12 cellular contexts compared by ENCODE assay signal in the genomic region with DNA sequence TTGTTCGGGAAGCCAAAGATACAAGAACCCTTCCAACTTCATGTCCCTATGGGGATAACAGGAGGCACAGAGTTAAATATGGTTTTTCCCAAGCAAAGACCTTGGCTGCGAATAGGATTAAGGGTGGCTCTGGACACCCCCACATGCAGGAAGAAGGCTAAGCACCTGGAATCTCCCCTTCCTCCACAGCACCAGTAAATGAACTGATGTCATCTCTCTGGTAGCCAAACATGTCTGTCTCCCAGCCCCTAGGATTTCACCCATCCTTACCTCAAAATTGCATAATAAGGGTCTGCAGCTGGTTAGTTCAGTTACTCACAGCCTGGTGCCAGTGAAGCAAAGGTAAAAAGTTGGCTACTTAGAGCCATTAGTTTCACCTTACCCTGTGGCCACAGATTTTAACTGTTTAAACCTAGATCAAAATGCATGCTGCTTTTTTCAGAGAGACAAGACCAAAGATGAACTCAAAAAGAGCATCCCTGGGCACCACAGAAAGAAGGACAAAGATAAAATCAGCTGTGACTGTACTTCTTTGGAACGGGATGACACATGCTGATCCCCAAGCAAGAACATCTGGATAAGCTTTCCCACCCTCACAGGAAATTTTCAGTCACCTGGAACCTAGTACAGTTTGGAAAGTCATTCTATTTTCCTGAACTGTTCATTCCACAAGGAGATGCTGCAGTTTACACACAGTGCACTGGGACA.
DNase-seq lines count a peak whose midpoint lies in the region; ATAC-seq and TF ChIP-seq lines count a peak whose summit lies in the region.
"Had no signal": no experiment of that assay in that cellular context is flagged by ENCODE, and none has a peak within 500 bp of the region (broad histone marks: within the 10 kb centered on the region; RNA-seq: fewer than 3 reads in every experiment).

No MANE protein-coding gene starts in this region.

- no peaks in the 10 kb centered on the region for H3K9me3 ChIP-seq in mammary epithelial cell (replicated peaks; ENCODE audit: insufficient read depth, low read length)
- no peaks in the 10 kb centered on the region for H3K9me3 ChIP-seq in right lobe of liver
- H3K9me3 ChIP-seq in Peyer's patch, result no peaks in the 10 kb centered on the region

- H3K4me3 Mint-ChIP-seq in mesothelial cell of epicardium, result no peak overlapping the region
- H3K4me3 Mint-ChIP-seq: dendritic cell treated with granulocyte-macrophage colony-stimulating factor and Interleukin-4, amounts not matched to agents 40 ng/mL and 50 ng/mL, for 4 days had no signal

- ATAC-seq in GM19328 (IDR thresholded peaks at IDR 0.05; ENCODE audit: unreplicated experiment) (no peak), right lobe of liver (no peak)

- H3K4me2 ChIP-seq in mammary epithelial cell (ENCODE audit: insufficient read depth, low read depth, low read length), result peak overlapping the region; percentile 22

- no peaks in the 10 kb centered on the region for H3K9me3 Mint-ChIP-seq in mesothelial cell of epicardium
- H3K9me3 Mint-ChIP-seq: dendritic cell treated with granulocyte-macrophage colony-stimulating factor and Interleukin-4, amounts not matched to agents 40 ng/mL and 50 ng/mL, for 4 days had no signal

- no peaks in the 10 kb centered on the region for H3K79me2 ChIP-seq in mammary epithelial cell (ENCODE audit: insufficient read depth, low read length)

- BruUV-seq in mammary epithelial cell (replicated peaks; lab: Mats Ljungman, UMichigan), result no TSS peak

- no peak; the same call in 1 of the 2 replicates for TF ChIP-seq CTCF in AG10803 (conservative IDR thresholded peaks at IDR 0.05; ENCODE audit: low read length)
- no peak for TF ChIP-seq CTCF in mammary epithelial cell (conservative IDR thresholded peaks at IDR 0.05 in 1 of 2, IDR thresholded peaks at IDR 0.05 in 1 of 2; ENCODE audit: extremely low read depth in 1 of 2, insufficient read depth in 1 of 2, low read depth in 1 of 2, low read length in 2 of 2)
- no peak for TF ChIP-seq CTCF in mesothelial cell of epicardium (IDR thresholded peaks at IDR 0.05; ENCODE audit: unreplicated experiment)
- TF ChIP-seq CTCF in right lobe of liver (IDR thresholded peaks at IDR 0.05), result no peak
- TF ChIP-seq CTCF in Peyer's patch (IDR thresholded peaks at IDR 0.05), result no peak

- H3K27me3 Mint-ChIP-seq in mesothelial cell of epicardium (ENCODE audit: low read depth), result no peaks in the 10 kb centered on the region

- H3K36me3 Mint-ChIP-seq in mesothelial cell of epicardium, result peaks cover 10% of the 10 kb centered on the region

- peak; percentile 73 for DNase-seq in AG10803 (ENCODE audit: low read depth)
- peak; percentile 33 for DNase-seq in HCEC 1CT
- DNase-seq in mammary epithelial cell, result peak; percentile 87
- no peak for DNase-seq in mesothelial cell of epicardium (ENCODE audit: low spot score in 2 of 2, unreplicated experiment in 2 of 2)
- no peak for DNase-seq in right lobe of liver
- no peak for DNase-seq in NCI-H510A (lab: John Stamatoyannopoulos, UW)
- DNase-seq in Peyer's patch, result no peak
- DNase-seq: activated T-cell treated with anti-CD3 and anti-CD28 coated beads for 4 hours, Calu3, posterior cingulate gyrus had no signal

- CTCF ChIA-PET in mammary epithelial cell (lab: Charles Lee; ENCODE audit: low non-redundant PET), result no interaction called here

- H3K4me3 ChIP-seq in AG10803 (ENCODE audit: low read length), result no peak overlapping the region
- no peak overlapping the region for H3K4me3 ChIP-seq in mammary epithelial cell (replicated peaks in 1 of 3; ENCODE audit: insufficient read depth in 1 of 3, low read depth in 2 of 3, low read length in 3 of 3)
- H3K4me3 ChIP-seq in right lobe of liver, result no peak overlapping the region
- H3K4me3 ChIP-seq in Peyer's patch, result no peak overlapping the region

- no peaks in the 10 kb centered on the region for H4K20me1 ChIP-seq in mammary epithelial cell (ENCODE audit: insufficient read depth, low read length)

- H3K27ac ChIP-seq in mammary epithelial cell (ENCODE audit: insufficient read depth, low read depth, low read length) (peak overlapping the region; percentile 76), right lobe of liver (no peak overlapping the region), Peyer's patch (peak overlapping the region in 1 of 4 donors; percentile 72)

- H3K27me3 ChIP-seq in mammary epithelial cell (ENCODE audit: insufficient read depth, low read length), result no peaks in the 10 kb centered on the region
- H3K27me3 ChIP-seq in right lobe of liver, result no peaks in the 10 kb centered on the region
- H3K27me3 ChIP-seq in Peyer's patch, result no peaks in the 10 kb centered on the region

- no peaks in the 10 kb centered on the region for H3K36me3 ChIP-seq in mammary epithelial cell (ENCODE audit: insufficient read depth, low read length)
- H3K36me3 ChIP-seq in right lobe of liver, result no peaks in the 10 kb centered on the region
- H3K36me3 ChIP-seq in Peyer's patch, result no peaks in the 10 kb centered on the region

- dilution Hi-C loops in mammary epithelial cell (cut with HindIII; ENCODE audit: low sequenced_read_pairs), result no loop called here

- WGBS in mammary epithelial cell (ENCODE audit: low coverage, missing lambda C conversion rate), result 41% methylated on average over 3 of the region's 3 CpGs
- WGBS in right lobe of liver (ENCODE audit: insufficient coverage, low coverage, low lambda C conversion rate, missing lambda C conversion rate), result 80% methylated on average over 3 of the region's 3 CpGs

- H3K4me1 ChIP-seq in mammary epithelial cell (ENCODE audit: insufficient read depth, low read length), result peaks cover 43% of the 10 kb centered on the region
- no peaks in the 10 kb centered on the region for H3K4me1 ChIP-seq in right lobe of liver
- H3K4me1 ChIP-seq in Peyer's patch, result peaks cover 0 to 5% (median 0%) of the 10 kb centered on the region in 4 donors

- TF ChIP-seq POLR2A in right lobe of liver (IDR thresholded peaks at IDR 0.05), result no peak
- TF ChIP-seq POLR2A in Peyer's patch (IDR thresholded peaks at IDR 0.05), result no peak

- no peak overlapping the region for H3K9ac ChIP-seq in mammary epithelial cell (ENCODE audit: insufficient read depth, low read length)

- H3K27ac Mint-ChIP-seq in mesothelial cell of epicardium, result peak overlapping the region; percentile 82
- H3K27ac Mint-ChIP-seq: dendritic cell treated with granulocyte-macrophage colony-stimulating factor and Interleukin-4, amounts not matched to agents 40 ng/mL and 50 ng/mL, for 4 days had no signal

- no peak overlapping the region for H2AFZ ChIP-seq in mammary epithelial cell (ENCODE audit: low read depth, low read length)

- in situ Hi-C loops in mammary epithelial cell (cut with MboI; ENCODE audit: low sequenced_read_pairs in 2 of 2), result no loop called here

- intact Hi-C loops in mammary epithelial cell (cut with micrococcal nuclease) (loop anchor here (2.0 to 5.0 kb wide), 2 partner anchors 37 to 79 kb away; a partner anchor contains a TSS), right lobe of liver (cut with DNase I) (no loop called here)

- peaks cover 34% of the 10 kb centered on the region for H3K4me1 Mint-ChIP-seq in mesothelial cell of epicardium

Comparison
In these comparisons a context has a peak if more than half of its experiments do, and no peak if none do; other contexts are left out.
1. DNase-seq: peak in AG10803 (single experiment), HCEC 1CT (single experiment) and mammary epithelial cell (single experiment); none in mesothelial cell of epicardium (0 of 2), right lobe of liver (0 of 3), NCI-H510A (single experiment) and Peyer's patch (0 of 3).